In the genomic region with DNA sequence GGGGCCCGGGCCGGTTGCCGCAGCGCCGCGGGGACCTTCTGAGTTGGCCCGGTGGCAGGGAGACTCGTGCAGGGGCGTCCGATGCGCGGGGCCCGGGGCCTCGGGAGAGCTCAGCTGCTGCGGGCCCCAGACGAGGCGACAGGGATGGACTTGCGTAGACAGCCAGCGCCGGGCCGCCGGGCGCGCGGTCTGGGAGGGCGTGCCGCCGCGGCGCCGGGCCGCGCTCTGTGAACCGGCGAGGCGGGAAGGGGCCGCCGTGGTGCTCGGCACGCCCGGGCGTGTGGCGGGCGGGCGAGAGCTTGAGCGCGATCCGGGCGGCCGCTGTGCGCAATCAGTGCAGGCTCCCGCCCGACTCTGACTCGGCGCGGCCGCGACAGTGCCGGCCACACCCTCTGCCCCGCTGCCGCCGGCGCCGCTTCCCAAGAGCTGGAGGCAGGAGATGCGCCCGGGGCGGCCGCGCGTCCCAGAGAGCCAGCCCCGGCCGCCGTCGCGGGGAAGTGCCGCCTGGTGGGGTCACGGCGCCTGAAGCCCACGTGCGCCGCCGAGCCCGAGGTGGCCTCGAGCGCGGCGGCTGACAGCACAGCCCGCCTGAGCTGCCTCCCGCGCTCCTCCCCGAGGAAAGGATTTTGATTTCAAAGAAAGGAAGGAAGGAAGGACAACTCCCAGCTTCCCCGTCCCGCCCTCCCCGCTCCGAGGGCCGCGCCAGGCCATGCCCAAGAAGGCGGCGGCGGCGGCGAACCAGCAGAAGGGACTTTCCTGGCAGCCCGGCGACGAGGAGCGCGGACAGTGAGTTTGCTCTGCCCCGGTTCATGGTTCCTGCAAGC, we compare ENCODE assay signal across 8 cellular contexts. TPM values are rescaled to one million over a fixed set of nuclear protein-coding genes. Genes with fewer than 3 reads are reported as not detected.
A peak's percentile ranks its signal among the peaks of the same experiment; 100 is the strongest.
DNase-seq lines count a peak whose midpoint lies in the region; ATAC-seq and TF ChIP-seq lines count a peak whose summit lies in the region.

No MANE protein-coding gene starts in this region.

- DNase-seq in GM04504 (ENCODE audit: low read depth) (peak; percentile 25), activated B cell treated with CpG ODN at 0.5 μM for 24 hours (peak; percentile 64), choroid plexus epithelial cell (ENCODE audit: low read depth) (peak; percentile 40), left lobe of liver (ENCODE audit: low spot score) (peak; percentile 69), pons (ENCODE audit: low spot score) (no peak)
- DNase-seq in stimulated activated CD8-positive, alpha-beta memory T cell treated with anti-CD3 and anti-CD28 coated beads, Interleukin-12 subunit alpha, Interleukin-12 subunit beta, amount 100 ng/mL, for 1 hour (ENCODE audit: low read depth), result peak; percentile 20

- peak overlapping the region; percentile 87 for H3K27ac ChIP-seq in HUES64 (ENCODE audit: low read depth, low read length)

- peaks cover 7% of the 10 kb centered on the region; the same call in 1 of the 2 replicates for H3K36me3 ChIP-seq in HUES64 (ENCODE audit: insufficient read depth, low read length)

- peaks cover 27% of the 10 kb centered on the region for H3K36me3 Mint-ChIP-seq in activated B cell treated with CpG ODN at 0.5 μM for 24 hours (ENCODE audit: low read depth)

- H3K9ac ChIP-seq in HUES64 (ENCODE audit: low read depth, low read length), result peak overlapping the region; percentile 92

- under 1% methylated on average over 108 of the region's 108 CpGs for WGBS in HUES64

- ATAC-seq in GM21528 (IDR thresholded peaks at IDR 0.05; ENCODE audit: low FRiP score, unreplicated experiment) (peak; percentile 42), activated B cell treated with CpG ODN at 0.5 μM for 24 hours (ENCODE audit: low read depth) (peak; percentile 47), left lobe of liver (peak; percentile 62)

- peaks cover 48% of the 10 kb centered on the region for H3K4me1 Mint-ChIP-seq in activated B cell treated with CpG ODN at 0.5 μM for 24 hours

- peak overlapping the region; percentile 96 for H3K27ac Mint-ChIP-seq in activated B cell treated with CpG ODN at 0.5 μM for 24 hours

- peak overlapping the region; percentile 94 for H3K4me3 Mint-ChIP-seq in activated B cell treated with CpG ODN at 0.5 μM for 24 hours

- no peaks in the 10 kb centered on the region for H3K4me1 ChIP-seq in HUES64 (ENCODE audit: insufficient read depth, low read length)

- TF ChIP-seq CTCF in activated B cell treated with CpG ODN at 0.5 μM for 24 hours (IDR thresholded peaks at IDR 0.05) (no peak), choroid plexus epithelial cell (conservative IDR thresholded peaks at IDR 0.05; ENCODE audit: low read depth, low read length) (no peak)

- H3K4me3 ChIP-seq in HUES64 (ENCODE audit: low read length) (peak overlapping the region; percentile 82), choroid plexus epithelial cell (ENCODE audit: low read depth, low read length) (peak overlapping the region; percentile 88)

- no peaks in the 10 kb centered on the region for H3K9me3 ChIP-seq in HUES64 (ENCODE audit: insufficient read depth, low read depth, low read length)

- intact Hi-C loops in activated B cell treated with CpG ODN at 0.5 μM for 24 hours (cut with micrococcal nuclease), result loop anchor here (2.0 to 5.0 kb wide), 4 partner anchors 17 to 944 kb away; partner anchors contain the start of gene ZFAND6

- no peaks in the 10 kb centered on the region for H3K9me3 Mint-ChIP-seq in activated B cell treated with CpG ODN at 0.5 μM for 24 hours

- no peaks in the 10 kb centered on the region for H3K27me3 Mint-ChIP-seq in activated B cell treated with CpG ODN at 0.5 μM for 24 hours

- POLR2A ChIA-PET in activated B cell treated with CpG ODN at 0.5 μM for 24 hours (lab: Charles Lee), result interaction anchor here (0.9 to 5.1 kb wide), 13 partner anchors 10 to 1691 kb away, joined by 3 to 83 read pairs (median 4); partner anchors contain the start of genes MESD and TMED3

- CTCF ChIA-PET in activated B cell treated with CpG ODN at 0.5 μM for 24 hours (lab: Charles Lee), result interaction anchor here (1.0 to 2.3 kb wide), 2 partner anchors 105 to 264 kb away, joined by 4 to 9 read pairs; no protein-coding TSS in a partner anchor

- peaks cover 21% of the 10 kb centered on the region for H3K27me3 ChIP-seq in HUES64 (ENCODE audit: insufficient read depth, low read length)

RNA-seq across cellular contexts. Expression of gene TLNRD1, which starts 0.7 kb away (rescaled TPM):
- polyA plus RNA-seq in HUES64 (2013, experiment 1 of 2), result 12.2 TPM
- 12.4 TPM for polyA plus RNA-seq in HUES64 (2013, experiment 2 of 2)
- 25.7 TPM in 2 replicates for total RNA-seq in activated B cell treated with CpG ODN at 0.5 μM for 24 hours
- 4.2 TPM for total RNA-seq in left lobe of liver

RNA-seq across cellular contexts. Expression of gene MESD, which starts 11.8 kb away (rescaled TPM):
- polyA plus RNA-seq in HUES64 (2013, experiment 1 of 2), result 27.4 TPM
- 28.5 TPM for polyA plus RNA-seq in HUES64 (2013, experiment 2 of 2)
- 21.4 and 23.8 TPM in 2 replicates for total RNA-seq in activated B cell treated with CpG ODN at 0.5 μM for 24 hours
- total RNA-seq in left lobe of liver, result 16.6 TPM
